Comparison of ENCODE assay signal across 8 cellular contexts in genomic region chr6:116010400-116011095, GRCh38. TPM values are rescaled to one million over a fixed set of nuclear protein-coding genes. Genes with fewer than 3 reads are reported as not detected.
DNase-seq lines count a peak whose midpoint lies in the region; ATAC-seq and TF ChIP-seq lines count a peak whose summit lies in the region.

No MANE protein-coding gene starts in this region.

- no peak overlapping the region for H3K4me3 ChIP-seq in CD8-positive, alpha-beta memory T cell (ENCODE audit: low read length)
- H3K4me3 ChIP-seq in HL-60 (replicated peaks; ENCODE audit: insufficient read depth, low read length), result no peak overlapping the region
- H3K4me3 ChIP-seq in OCI-LY7 (ENCODE audit: low read depth, low read length, poor library complexity, severe bottlenecking), result no peak overlapping the region
- H3K4me3 ChIP-seq in osteoblast (ENCODE audit: insufficient read depth, low read length), result no peak overlapping the region
- no peak overlapping the region for H3K4me3 ChIP-seq in uterus

- POLR2A ChIA-PET in CD8-positive, alpha-beta memory T cell (lab: Charles Lee), result no interaction called here
- POLR2A ChIA-PET in OCI-LY7 (lab: Charles Lee), result interaction anchor here (0.6 to 1.3 kb wide), 2 partner anchors 109 to 244 kb away, joined by 3 read pairs; no protein-coding TSS in a partner anchor

- DNase-seq in CD8-positive, alpha-beta memory T cell, result peak; percentile 7 to 57 (median 21)
- peak; percentile 14 to 33 for DNase-seq in HL-60 (ENCODE audit: low read depth in 1 of 2, low spot score in 1 of 2)
- DNase-seq in OCI-LY7 (ENCODE audit: low spot score), result peak; percentile 67
- peak; percentile 6 for DNase-seq in activated T-helper 1 cell treated with anti-CD3 and anti-CD28 coated beads, Interleukin-12 subunit alpha, Interleukin-12 subunit beta, Interleukin-2, Interleukin-4 antibody, amounts not matched to agents 30 ng/mL and 10 ng/mL and 1 ng/mL, durations not matched to agents 14 hours and 24 hours and 36 hours (ENCODE audit: low spot score)
- peak; percentile 53 for DNase-seq in foreskin melanocyte
- no peak for DNase-seq in osteoblast (ENCODE audit: insufficient read length, low spot score, missing footprints)
- DNase-seq in uterus, result peak; percentile 54 to 68

- no peak overlapping the region for H3K4me3 Mint-ChIP-seq in CD8-positive, alpha-beta memory T cell
- no peak overlapping the region for H3K4me3 Mint-ChIP-seq in activated T-helper 1 cell treated with anti-CD3 and anti-CD28 coated beads, Interleukin-12 subunit alpha, Interleukin-12 subunit beta, Interleukin-2, Interleukin-4 antibody, amounts not matched to agents 30 ng/mL and 10 ng/mL and 1 ng/mL, durations not matched to agents 14 hours and 24 hours and 36 hours

- H3K9me3 Mint-ChIP-seq in CD8-positive, alpha-beta memory T cell, result no peaks in the 10 kb centered on the region
- no peaks in the 10 kb centered on the region for H3K9me3 Mint-ChIP-seq in activated T-helper 1 cell treated with anti-CD3 and anti-CD28 coated beads, Interleukin-12 subunit alpha, Interleukin-12 subunit beta, Interleukin-2, Interleukin-4 antibody, amounts not matched to agents 30 ng/mL and 10 ng/mL and 1 ng/mL, durations not matched to agents 14 hours and 24 hours and 36 hours

- CTCF ChIA-PET in CD8-positive, alpha-beta memory T cell (lab: Charles Lee), result interaction anchor here (0.7 to 2.7 kb wide), 4 partner anchors 10 to 91 kb away, joined by 3 to 16 read pairs (median 3); no protein-coding TSS in a partner anchor
- CTCF ChIA-PET in OCI-LY7 (lab: Charles Lee; ENCODE audit: unreplicated experiment), result interaction anchor here (1.1 to 1.2 kb wide), 2 partner anchors 10 to 86 kb away, joined by 5 to 6 read pairs; no protein-coding TSS in a partner anchor

- H3K27me3 ChIP-seq in CD8-positive, alpha-beta memory T cell (ENCODE audit: insufficient read depth, low read length, poor library complexity, severe bottlenecking), result no peaks in the 10 kb centered on the region
- peaks cover 4% of the 10 kb centered on the region for H3K27me3 ChIP-seq in HL-60 (ENCODE audit: insufficient read depth, poor library complexity, severe bottlenecking)
- H3K27me3 ChIP-seq in osteoblast (ENCODE audit: insufficient read depth, low read length), result no peaks in the 10 kb centered on the region
- no peaks in the 10 kb centered on the region for H3K27me3 ChIP-seq in uterus

- H3K4me1 ChIP-seq in CD8-positive, alpha-beta memory T cell (ENCODE audit: insufficient read depth, low read length), result no peaks in the 10 kb centered on the region
- H3K4me1 ChIP-seq in OCI-LY7 (ENCODE audit: insufficient read depth, low read length, poor library complexity, severe bottlenecking) (peaks cover 8% of the 10 kb centered on the region), osteoblast (ENCODE audit: insufficient read depth, low read length) (peaks cover 15% of the 10 kb centered on the region), uterus (no peaks in the 10 kb centered on the region)

- H3K36me3 Mint-ChIP-seq in CD8-positive, alpha-beta memory T cell, result no peaks in the 10 kb centered on the region
- no peaks in the 10 kb centered on the region for H3K36me3 Mint-ChIP-seq in activated T-helper 1 cell treated with anti-CD3 and anti-CD28 coated beads, Interleukin-12 subunit alpha, Interleukin-12 subunit beta, Interleukin-2, Interleukin-4 antibody, amounts not matched to agents 30 ng/mL and 10 ng/mL and 1 ng/mL, durations not matched to agents 14 hours and 24 hours and 36 hours (ENCODE audit: low read depth)

- H3K27me3 Mint-ChIP-seq in CD8-positive, alpha-beta memory T cell, result peaks cover 2 to 26% of the 10 kb centered on the region in 2 donors
- peaks cover 14% of the 10 kb centered on the region for H3K27me3 Mint-ChIP-seq in activated T-helper 1 cell treated with anti-CD3 and anti-CD28 coated beads, Interleukin-12 subunit alpha, Interleukin-12 subunit beta, Interleukin-2, Interleukin-4 antibody, amounts not matched to agents 30 ng/mL and 10 ng/mL and 1 ng/mL, durations not matched to agents 14 hours and 24 hours and 36 hours (ENCODE audit: insufficient read depth)

- H3K9me3 ChIP-seq in CD8-positive, alpha-beta memory T cell (ENCODE audit: low read length), result no peaks in the 10 kb centered on the region
- no peaks in the 10 kb centered on the region for H3K9me3 ChIP-seq in OCI-LY7 (ENCODE audit: low read length)
- no peaks in the 10 kb centered on the region for H3K9me3 ChIP-seq in osteoblast (ENCODE audit: low read depth, low read length)
- no peaks in the 10 kb centered on the region for H3K9me3 ChIP-seq in uterus

- H3K36me3 ChIP-seq in CD8-positive, alpha-beta memory T cell (ENCODE audit: insufficient read depth, low read length), result no peaks in the 10 kb centered on the region
- no peaks in the 10 kb centered on the region for H3K36me3 ChIP-seq in OCI-LY7 (ENCODE audit: insufficient read depth, low read length)
- no peaks in the 10 kb centered on the region for H3K36me3 ChIP-seq in osteoblast (ENCODE audit: insufficient read depth, low read length)
- H3K36me3 ChIP-seq in uterus, result no peaks in the 10 kb centered on the region

- TF ChIP-seq CTCF in HL-60 (IDR thresholded peaks at IDR 0.05; ENCODE audit: insufficient read depth, low read length), result peak; percentile 55
- peak; percentile 93 for TF ChIP-seq CTCF in OCI-LY7 (conservative IDR thresholded peaks at IDR 0.05; ENCODE audit: low read length)
- TF ChIP-seq CTCF in osteoblast (IDR thresholded peaks at IDR 0.05; ENCODE audit: extremely low read depth, low read depth, low read length), result peak; percentile 81
- TF ChIP-seq CTCF in uterus (IDR thresholded peaks at IDR 0.05), result peak; percentile 52 to 77 (median 66)

- BruUV-seq in OCI-LY7 (replicated peaks; lab: Mats Ljungman, UMichigan), result no TSS peak

- no peaks in the 10 kb centered on the region for H3K4me1 Mint-ChIP-seq in CD8-positive, alpha-beta memory T cell
- H3K4me1 Mint-ChIP-seq in activated T-helper 1 cell treated with anti-CD3 and anti-CD28 coated beads, Interleukin-12 subunit alpha, Interleukin-12 subunit beta, Interleukin-2, Interleukin-4 antibody, amounts not matched to agents 30 ng/mL and 10 ng/mL and 1 ng/mL, durations not matched to agents 14 hours and 24 hours and 36 hours (ENCODE audit: low read depth), result no peaks in the 10 kb centered on the region

- no peaks in the 10 kb centered on the region for H4K20me1 ChIP-seq in OCI-LY7 (ENCODE audit: insufficient read depth, low read length)
- no peaks in the 10 kb centered on the region for H4K20me1 ChIP-seq in osteoblast (ENCODE audit: insufficient read depth, low read length)

- peak; percentile 33 for ATAC-seq in GM19328 (IDR thresholded peaks at IDR 0.05; ENCODE audit: unreplicated experiment)

- H3K27ac ChIP-seq in CD8-positive, alpha-beta memory T cell (ENCODE audit: low read depth, low read length), result no peak overlapping the region
- H3K27ac ChIP-seq in HL-60 (replicated peaks), result no peak overlapping the region
- H3K27ac ChIP-seq in OCI-LY7 (ENCODE audit: low read depth, low read length, poor library complexity, severe bottlenecking), result no peak overlapping the region
- H3K27ac ChIP-seq in osteoblast (ENCODE audit: low read depth, low read length), result no peak overlapping the region
- H3K27ac ChIP-seq in uterus, result no peak overlapping the region

- H2AFZ ChIP-seq in OCI-LY7 (ENCODE audit: low read length) (no peak overlapping the region), osteoblast (ENCODE audit: low read length) (no peak overlapping the region)

- no peak for TF ChIP-seq POLR2A in uterus (IDR thresholded peaks at IDR 0.05)

- no peaks in the 10 kb centered on the region for H3K9me2 ChIP-seq in OCI-LY7 (ENCODE audit: insufficient read depth, low read length)

- no peak overlapping the region for H3K4me2 ChIP-seq in OCI-LY7 (ENCODE audit: low read length)
- H3K4me2 ChIP-seq in osteoblast (ENCODE audit: insufficient read depth, low read length), result no peak overlapping the region

- H3K27ac Mint-ChIP-seq in CD8-positive, alpha-beta memory T cell, result no peak overlapping the region
- no peak overlapping the region for H3K27ac Mint-ChIP-seq in activated T-helper 1 cell treated with anti-CD3 and anti-CD28 coated beads, Interleukin-12 subunit alpha, Interleukin-12 subunit beta, Interleukin-2, Interleukin-4 antibody, amounts not matched to agents 30 ng/mL and 10 ng/mL and 1 ng/mL, durations not matched to agents 14 hours and 24 hours and 36 hours

- intact Hi-C loops in OCI-LY7 (cut with micrococcal nuclease; ENCODE audit: unreplicated experiment) (loop anchor here (1.0 to 10.0 kb wide), 3 partner anchors 52 to 564 kb away; partner anchors contain the start of genes FRK and RWDD1), uterus (cut with DNase I; ENCODE audit: low total_unique reads) (no loop called here)
- intact Hi-C loops in activated T-helper 1 cell treated with anti-CD3 and anti-CD28 coated beads, Interleukin-12 subunit alpha, Interleukin-12 subunit beta, Interleukin-2, Interleukin-4 antibody, amounts not matched to agents 30 ng/mL and 10 ng/mL and 1 ng/mL, durations not matched to agents 14 hours and 24 hours and 36 hours (cut with micrococcal nuclease), result loop anchor here (1.0 kb wide), 1 partner anchor 87 kb away; no protein-coding TSS in a partner anchor

- H3K79me2 ChIP-seq in OCI-LY7 (ENCODE audit: insufficient read depth, low read depth, low read length) (no peaks in the 10 kb centered on the region), osteoblast (ENCODE audit: insufficient read depth, low read length) (no peaks in the 10 kb centered on the region)

RNA-seq across cellular contexts. Expression of gene FRK, which starts 50.1 kb away (rescaled TPM):
- total RNA-seq in CD8-positive, alpha-beta memory T cell, result under 1 TPM; 0.04 to 0.07 TPM
- polyA plus RNA-seq in CD8-positive, alpha-beta memory T cell, result not detected
- total RNA-seq in OCI-LY7 (2014; rRNA removed; shearing (Covaris generic)), result 0.10 and 0.13 TPM in 2 replicates
- total RNA-seq in OCI-LY7 (2022) (0.46 TPM in 2 replicates), osteoblast (1.1 and 1.2 TPM in 2 replicates), uterus (1 to 10 TPM; 1.8 to 8.2 (median 2.3) TPM)
- 0.02 TPM in 1 of 2 replicates, not detected in the other for total RNA-seq in activated T-helper 1 cell treated with anti-CD3 and anti-CD28 coated beads, Interleukin-12 subunit alpha, Interleukin-12 subunit beta, Interleukin-2, Interleukin-4 antibody, amounts not matched to agents 30 ng/mL and 10 ng/mL and 1 ng/mL, durations not matched to agents 14 hours and 24 hours and 36 hours
